In the genomic region with DNA sequence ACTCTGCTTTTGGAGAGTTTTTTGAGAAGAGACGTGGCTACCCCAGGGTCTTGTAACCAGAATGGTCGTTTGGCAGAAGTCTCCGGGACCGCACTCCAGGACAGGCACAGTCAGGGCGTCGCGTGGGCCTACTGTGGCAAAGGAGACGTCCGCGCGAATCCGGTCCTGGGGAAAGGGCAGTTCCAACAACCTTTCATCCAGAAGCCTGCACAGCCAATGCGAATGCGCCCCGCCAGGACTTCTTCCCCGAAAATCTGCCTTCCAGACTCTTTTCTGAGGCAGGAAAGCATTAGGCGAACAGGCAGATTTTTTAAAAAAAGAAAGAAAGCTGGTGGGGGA, we compare ENCODE assay signal across 9 cellular contexts. TPM values are rescaled to one million over a fixed set of nuclear protein-coding genes. Genes with fewer than 3 reads are reported as not detected.
DNase-seq lines count a peak whose midpoint lies in the region; ATAC-seq, FAIRE-seq and TF ChIP-seq lines count a peak whose summit lies in the region.
"Had no signal": no experiment of that assay in that cellular context is flagged by ENCODE, and none has a peak within 500 bp of the region (broad histone marks: within the 10 kb centered on the region; RNA-seq: fewer than 3 reads in every experiment).

No MANE protein-coding gene starts in this region.

- intact Hi-C loops in GM12878 (cut with micrococcal nuclease; ENCODE audit: unreplicated experiment): no loop called here
- intact Hi-C loops in upper lobe of right lung (cut with DNase I): no loop called here
- intact Hi-C loops in lower leg skin (cut with DNase I; ENCODE audit: low total_unique reads): no loop called here

- no peaks in the 10 kb centered on the region for H3K36me3 ChIP-seq in GM12878 (ENCODE audit: control insufficient read depth in 2 of 2, insufficient read depth in 2 of 2, low read length in 1 of 2)
- H3K36me3 ChIP-seq in upper lobe of right lung: no peaks in the 10 kb centered on the region

- POLR2A ChIA-PET in GM12878 (lab: Charles Lee): no interaction called here

- no TSS peak for BruUV-seq in GM12878 (replicated peaks; lab: Mats Ljungman, UMichigan)

- H3K27me3 ChIP-seq in GM12878 (replicated peaks in 1 of 2; ENCODE audit: control insufficient read depth in 2 of 2, insufficient read depth in 2 of 2, low read length in 1 of 2): peaks cover 11 to 19% of the 10 kb centered on the region in 2 experiments
- H3K27me3 ChIP-seq in upper lobe of right lung: peaks cover 95% of the 10 kb centered on the region

- H3K4me2 ChIP-seq in GM12878 (ENCODE audit: control insufficient read depth, insufficient read depth): peak overlapping the region; percentile 53; the same call in 1 of the 2 replicates

- H3K9me3 Mint-ChIP-seq in activated naive CD4-positive, alpha-beta T cell treated with anti-CD3 and anti-CD28 coated beads, Interleukin-2, amount 50 U/mL, for 24 hours: no peaks in the 10 kb centered on the region

- H4K20me1 ChIP-seq in GM12878 (ENCODE audit: control insufficient read depth, insufficient read depth): no peaks in the 10 kb centered on the region

- H3K27ac ChIP-seq in GM12878 (ENCODE audit: control insufficient read depth, insufficient read depth) (no peak overlapping the region), upper lobe of right lung (no peak overlapping the region)

- H3K9me3 ChIP-seq in GM12878 (replicated peaks; ENCODE audit: control insufficient read depth, insufficient read depth, low read length) (peaks cover 11% of the 10 kb centered on the region; the same call in 2 of the 3 replicates), upper lobe of right lung (no peaks in the 10 kb centered on the region)

- in situ Hi-C loops in GM12878 (cut with MboI): no loop called here

- no peak for TF ChIP-seq EP300 in GM12878 (IDR thresholded peaks at IDR 0.05; ENCODE audit: borderline replicate concordance in 1 of 2, control insufficient read depth in 1 of 2, low read depth in 2 of 2, low read length in 2 of 2)

- TF ChIP-seq CTCF in GM12878 (IDR thresholded peaks at IDR 0.05 in 2 of 3, conservative IDR thresholded peaks at IDR 0.05 in 1 of 3; ENCODE audit: control insufficient read depth in 2 of 3, extremely low read depth in 1 of 3, insufficient read depth in 1 of 3, low read depth in 3 of 3, low read length in 3 of 3) (no peak), upper lobe of right lung (IDR thresholded peaks at IDR 0.05) (no peak), lower leg skin (IDR thresholded peaks at IDR 0.05) (no peak)

- RAD21 ChIA-PET in GM12878 (lab: Charles Lee; ENCODE audit: unreplicated experiment): no interaction called here

- DNase-seq in activated naive CD4-positive, alpha-beta T cell (lab: John Stamatoyannopoulos, UW): no peak
- DNase-seq in GM12878 (ENCODE audit: low read depth, low spot score) (no peak), medulla oblongata (ENCODE audit: extremely low spot score) (peak; percentile 3), upper lobe of right lung (peak; percentile 70), lower leg skin (ENCODE audit: low spot score in 2 of 2) (no peak), NCI-H510A (lab: John Stamatoyannopoulos, UW) (no peak), HK-2 (ENCODE audit: unreplicated experiment) (no peak)
- DNase-seq: DND-41 had no signal

- no peak for FAIRE-seq in GM12878 (lab: Jason Lieb, UNC)

- H3K4me1 ChIP-seq in GM12878 (ENCODE audit: control insufficient read depth, insufficient read depth, low read length) (peaks cover 13% of the 10 kb centered on the region), upper lobe of right lung (peaks cover 28% of the 10 kb centered on the region)

- no peak overlapping the region for H3K4me3 ChIP-seq in GM12878
- peak overlapping the region; percentile 51 for H3K4me3 ChIP-seq in upper lobe of right lung
- H3K4me3 ChIP-seq in lower leg skin (ENCODE audit: low read depth, poor library complexity, severe bottlenecking): no peak overlapping the region

- TF ChIP-seq POLR2A in GM12878 (IDR thresholded peaks at IDR 0.05; ENCODE audit: low read depth, low read length) (no peak), lower leg skin (IDR thresholded peaks at IDR 0.05) (no peak)

- H2AFZ ChIP-seq in GM12878 (ENCODE audit: control insufficient read depth, low read depth, low read length): no peak overlapping the region

- peak overlapping the region; percentile 68 for H3K4me3 Mint-ChIP-seq in activated naive CD4-positive, alpha-beta T cell treated with anti-CD3 and anti-CD28 coated beads, Interleukin-2, amount 50 U/mL, for 24 hours

- CTCF ChIA-PET in GM12878 (lab: Yijun Ruan, JAX): no interaction called here

- WGBS in GM12878 (ENCODE audit: insufficient coverage, insufficient replicate concordance, low lambda C conversion rate, missing lambda C conversion rate): 21% methylated on average over 17 of the region's 17 CpGs
- WGBS in lower leg skin, 2 donors: 8 to 10% methylated on average over 17 of the region's 17 CpGs

- H3K79me2 ChIP-seq in GM12878 (ENCODE audit: control insufficient read depth, insufficient read depth, low read length): no peaks in the 10 kb centered on the region

- no peaks in the 10 kb centered on the region for H3K36me3 Mint-ChIP-seq in activated naive CD4-positive, alpha-beta T cell treated with anti-CD3 and anti-CD28 coated beads, Interleukin-2, amount 50 U/mL, for 24 hours

- H3K27ac Mint-ChIP-seq in activated naive CD4-positive, alpha-beta T cell treated with anti-CD3 and anti-CD28 coated beads, Interleukin-2, amount 50 U/mL, for 24 hours: no peak overlapping the region

- SMC1A ChIA-PET in GM12878 (lab: Charles Lee; ENCODE audit: uncharacterized antibody, unreplicated experiment): interaction anchor here (0.8 kb wide), 1 partner anchor 766 kb away, joined by 3 read pairs; no protein-coding TSS in a partner anchor

- peaks cover 52% of the 10 kb centered on the region for H3K27me3 Mint-ChIP-seq in activated naive CD4-positive, alpha-beta T cell treated with anti-CD3 and anti-CD28 coated beads, Interleukin-2, amount 50 U/mL, for 24 hours

- H3K4me1 Mint-ChIP-seq in activated naive CD4-positive, alpha-beta T cell treated with anti-CD3 and anti-CD28 coated beads, Interleukin-2, amount 50 U/mL, for 24 hours: peaks cover 31% of the 10 kb centered on the region

- ATAC-seq in GM12878: no peak
- peak; percentile 53 for ATAC-seq in upper lobe of right lung

- TF ChIP-seq RAD21 in GM12878 (IDR thresholded peaks at IDR 0.05; ENCODE audit: insufficient read depth, low read depth, low read length): no peak

- H3K9ac ChIP-seq in GM12878 (ENCODE audit: control insufficient read depth, insufficient read depth, low read length): no peak overlapping the region

TF ChIP-seq in GM12878, 131 proteins besides CTCF, POLR2A, EP300 and RAD21 (continues in another document):
- no peak for TF ChIP-seq ATF7 (IDR thresholded peaks at IDR 0.05; ENCODE audit: low read depth)
- no peak for TF ChIP-seq SMARCA5 (IDR thresholded peaks at IDR 0.05)
- no peak for TF ChIP-seq ZNF24 (IDR thresholded peaks at IDR 0.05)
- TF ChIP-seq STAT1 (conservative IDR thresholded peaks at IDR 0.05): no peak
- TF ChIP-seq RB1 (IDR thresholded peaks at IDR 0.05; ENCODE audit: borderline replicate concordance): no peak
- TF ChIP-seq, protein P1, sequence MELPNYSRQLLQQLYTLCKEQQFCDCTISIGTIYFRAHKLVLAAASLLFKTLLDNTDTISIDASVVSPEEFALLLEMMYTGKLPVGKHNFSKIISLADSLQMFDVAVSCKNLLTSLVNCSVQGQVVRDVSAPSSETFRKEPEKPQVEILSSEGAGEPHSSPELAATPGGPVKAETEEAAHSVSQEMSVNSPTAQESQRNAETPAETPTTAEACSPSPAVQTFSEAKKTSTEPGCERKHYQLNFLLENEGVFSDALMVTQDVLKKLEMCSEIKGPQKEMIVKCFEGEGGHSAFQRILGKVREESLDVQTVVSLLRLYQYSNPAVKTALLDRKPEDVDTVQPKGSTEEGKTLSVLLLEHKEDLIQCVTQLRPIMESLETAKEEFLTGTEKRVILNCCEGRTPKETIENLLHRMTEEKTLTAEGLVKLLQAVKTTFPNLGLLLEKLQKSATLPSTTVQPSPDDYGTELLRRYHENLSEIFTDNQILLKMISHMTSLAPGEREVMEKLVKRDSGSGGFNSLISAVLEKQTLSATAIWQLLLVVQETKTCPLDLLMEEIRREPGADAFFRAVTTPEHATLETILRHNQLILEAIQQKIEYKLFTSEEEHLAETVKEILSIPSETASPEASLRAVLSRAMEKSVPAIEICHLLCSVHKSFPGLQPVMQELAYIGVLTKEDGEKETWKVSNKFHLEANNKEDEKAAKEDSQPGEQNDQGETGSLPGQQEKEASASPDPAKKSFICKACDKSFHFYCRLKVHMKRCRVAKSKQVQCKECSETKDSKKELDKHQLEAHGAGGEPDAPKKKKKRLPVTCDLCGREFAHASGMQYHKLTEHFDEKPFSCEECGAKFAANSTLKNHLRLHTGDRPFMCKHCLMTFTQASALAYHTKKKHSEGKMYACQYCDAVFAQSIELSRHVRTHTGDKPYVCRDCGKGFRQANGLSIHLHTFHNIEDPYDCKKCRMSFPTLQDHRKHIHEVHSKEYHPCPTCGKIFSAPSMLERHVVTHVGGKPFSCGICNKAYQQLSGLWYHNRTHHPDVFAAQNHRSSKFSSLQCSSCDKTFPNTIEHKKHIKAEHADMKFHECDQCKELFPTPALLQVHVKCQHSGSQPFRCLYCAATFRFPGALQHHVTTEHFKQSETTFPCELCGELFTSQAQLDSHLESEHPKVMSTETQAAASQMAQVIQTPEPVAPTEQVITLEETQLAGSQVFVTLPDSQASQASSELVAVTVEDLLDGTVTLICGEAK (IDR thresholded peaks at IDR 0.05; ENCODE audit: borderline replicate concordance): no peak
- TF ChIP-seq ZNF207 (IDR thresholded peaks at IDR 0.05; ENCODE audit: borderline replicate concordance): no peak

RNA-seq across cellular contexts. Expression of a gene that starts 2.0 kb away (rescaled TPM):
- total RNA-seq in GM12878 (2013; cell fraction: nucleolus; rRNA removed): not detected in 2 replicates
- not detected in 2 replicates for total RNA-seq in GM12878 (2014; rRNA removed)
- not detected in 2 replicates for total RNA-seq in GM12878 (2014; rRNA removed; fragmentation: Illumina TruSeq; extraction: Trizol)
- not detected in 2 replicates for total RNA-seq in GM12878 (2021)
- polyA plus RNA-seq in GM12878 (2011; ENCODE audit: low read depth): not detected
- not detected in 2 replicates for polyA plus RNA-seq in GM12878 (2011; rRNA removed)
- 0.04 TPM in 1 of 2 replicates, not detected in the other for polyA plus RNA-seq in GM12878 (2011; cell fraction: cytosol; rRNA removed)
- polyA plus RNA-seq in GM12878 (2011; cell fraction: nucleus; rRNA removed): 0.03 TPM in 1 of 2 replicates, not detected in the other
- 0.07 and 0.15 TPM in 2 replicates for polyA plus RNA-seq in GM12878 (2012)
- polyA plus RNA-seq in GM12878 (2014; fragmentation: Illumina TruSeq; extraction: Trizol): not detected in 2 replicates
- not detected for polyA plus RNA-seq in GM12878 (2014; fragmentation: Nextera tagmentation; extraction: Ambion mirVana)
- polyA plus RNA-seq in GM12878 (2014; rRNA removed): not detected in 2 replicates
- under 1 TPM in 1 of 2 experiments, not detected in 1; 0.06 TPM for polyA plus RNA-seq in GM12878 (2016; fragmentation: Nextera tagmentation; extraction: Ambion mirVana)
- polyA minus RNA-seq in GM12878 (2011; rRNA and poly(A)+ RNA removed): not detected in 2 replicates
- not detected in 2 replicates for polyA minus RNA-seq in GM12878 (2011; cell fraction: cytosol; rRNA and poly(A)+ RNA removed)
- polyA minus RNA-seq in GM12878 (2011; cell fraction: nucleus; rRNA and poly(A)+ RNA removed): not detected in 2 replicates
- total RNA-seq in upper lobe of right lung: 3.4 TPM
- total RNA-seq in lower leg skin: 1 to 10 TPM in 2 of 4 donors, under 1 TPM in 2; 0.57 to 3.6 (median 1.5) TPM

Comparison
In these comparisons a context has a peak if more than half of its experiments do, and no peak if none do; other contexts are left out.
1. DNase-seq: peak in medulla oblongata (single experiment) and upper lobe of right lung (single experiment); none in activated naive CD4-positive, alpha-beta T cell (0 of 4), GM12878 (single experiment), lower leg skin (0 of 2), NCI-H510A (single experiment) and HK-2 (single experiment).